ENCODE assay signal across 2 cellular contexts in the genomic region with DNA sequence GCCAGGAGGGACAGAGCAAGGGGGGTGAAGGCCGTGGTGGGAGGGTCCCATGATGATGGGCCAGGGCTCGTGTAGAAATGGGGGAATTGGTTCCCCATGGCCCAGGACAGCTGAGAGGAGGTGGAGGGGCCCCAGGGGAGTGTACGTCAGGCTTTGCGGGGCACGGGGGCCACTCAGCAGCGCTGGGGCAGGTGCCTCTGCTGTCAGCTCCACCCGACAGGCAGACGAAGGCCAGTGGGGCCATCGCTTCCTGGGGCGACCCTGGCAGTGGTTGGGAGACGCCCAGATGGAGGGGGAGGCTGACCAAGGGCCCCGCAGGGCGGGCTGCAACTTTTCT.
TF ChIP-seq lines count a peak whose summit lies in the region.

No MANE protein-coding gene starts in this region.

TF ChIP-seq in K562, 482 proteins besides CTCF, POLR2A, EP300 and RAD21:
- TF ChIP-seq PTBP1 (IDR thresholded peaks at IDR 0.05; ENCODE audit: low read depth, low read length) (0 out of 2 replicates have a peak, but pooled peaks have one; percentile 38), SUPT5H (IDR thresholded peaks at IDR 0.05) (peak; percentile 21; the same call in 1 of the 2 replicates), POLR2G (IDR thresholded peaks at IDR 0.05; ENCODE audit: low read depth, low read length) (peak; percentile 21), SAP30 (IDR thresholded peaks at IDR 0.05; ENCODE audit: borderline replicate concordance, insufficient read depth, low read depth, low read length, poor library complexity, severe bottlenecking) (no peak), MYNN (IDR thresholded peaks at IDR 0.05) (0 out of 2 replicates have a peak, but pooled peaks have one; percentile 37), MYNN (CRISPR knock-in tag; IDR thresholded peaks at IDR 0.05) (no peak), MIER1 (IDR thresholded peaks at IDR 0.05; ENCODE audit: low read depth) (no peak)
- TF ChIP-seq, protein P1, sequence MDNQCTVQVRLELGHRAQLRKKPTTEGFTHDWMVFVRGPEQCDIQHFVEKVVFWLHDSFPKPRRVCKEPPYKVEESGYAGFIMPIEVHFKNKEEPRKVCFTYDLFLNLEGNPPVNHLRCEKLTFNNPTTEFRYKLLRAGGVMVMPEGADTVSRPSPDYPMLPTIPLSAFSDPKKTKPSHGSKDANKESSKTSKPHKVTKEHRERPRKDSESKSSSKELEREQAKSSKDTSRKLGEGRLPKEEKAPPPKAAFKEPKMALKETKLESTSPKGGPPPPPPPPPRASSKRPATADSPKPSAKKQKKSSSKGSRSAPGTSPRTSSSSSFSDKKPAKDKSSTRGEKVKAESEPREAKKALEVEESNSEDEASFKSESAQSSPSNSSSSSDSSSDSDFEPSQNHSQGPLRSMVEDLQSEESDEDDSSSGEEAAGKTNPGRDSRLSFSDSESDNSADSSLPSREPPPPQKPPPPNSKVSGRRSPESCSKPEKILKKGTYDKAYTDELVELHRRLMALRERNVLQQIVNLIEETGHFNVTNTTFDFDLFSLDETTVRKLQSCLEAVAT (IDR thresholded peaks at IDR 0.05): no peak

TF ChIP-seq in HEK293T, 16 proteins besides CTCF, POLR2A, EP300 and RAD21:
- TF ChIP-seq ZNF384 (IDR thresholded peaks at IDR 0.05): no peak
- no peak for TF ChIP-seq FOXK2 (IDR thresholded peaks at IDR 0.05)
- no peak for TF ChIP-seq TARDBP (IDR thresholded peaks at IDR 0.05)
- TF ChIP-seq NFRKB (IDR thresholded peaks at IDR 0.05): no peak
- TF ChIP-seq, protein P2, sequence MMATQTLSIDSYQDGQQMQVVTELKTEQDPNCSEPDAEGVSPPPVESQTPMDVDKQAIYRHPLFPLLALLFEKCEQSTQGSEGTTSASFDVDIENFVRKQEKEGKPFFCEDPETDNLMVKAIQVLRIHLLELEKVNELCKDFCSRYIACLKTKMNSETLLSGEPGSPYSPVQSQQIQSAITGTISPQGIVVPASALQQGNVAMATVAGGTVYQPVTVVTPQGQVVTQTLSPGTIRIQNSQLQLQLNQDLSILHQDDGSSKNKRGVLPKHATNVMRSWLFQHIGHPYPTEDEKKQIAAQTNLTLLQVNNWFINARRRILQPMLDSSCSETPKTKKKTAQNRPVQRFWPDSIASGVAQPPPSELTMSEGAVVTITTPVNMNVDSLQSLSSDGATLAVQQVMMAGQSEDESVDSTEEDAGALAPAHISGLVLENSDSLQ (IDR thresholded peaks at IDR 0.05): no peak
- TF ChIP-seq FOXM1 (IDR thresholded peaks at IDR 0.05; ENCODE audit: borderline replicate concordance): no peak
- no peak for TF ChIP-seq SUZ12 (IDR thresholded peaks at IDR 0.05)
- TF ChIP-seq ARNT (IDR thresholded peaks at IDR 0.05): no peak
- TF ChIP-seq ELF4 (IDR thresholded peaks at IDR 0.05): no peak
- no peak for TF ChIP-seq LEF1 (IDR thresholded peaks at IDR 0.05; ENCODE audit: borderline replicate concordance)
- TF ChIP-seq HDGF (IDR thresholded peaks at IDR 0.05; ENCODE audit: borderline replicate concordance): no peak
- no peak for TF ChIP-seq L3MBTL2 (conservative IDR thresholded peaks at IDR 0.05)
- TF ChIP-seq SP1 (IDR thresholded peaks at IDR 0.05): no peak
- TF ChIP-seq FOXA1 (IDR thresholded peaks at IDR 0.05): no peak
